In the genomic region with DNA sequence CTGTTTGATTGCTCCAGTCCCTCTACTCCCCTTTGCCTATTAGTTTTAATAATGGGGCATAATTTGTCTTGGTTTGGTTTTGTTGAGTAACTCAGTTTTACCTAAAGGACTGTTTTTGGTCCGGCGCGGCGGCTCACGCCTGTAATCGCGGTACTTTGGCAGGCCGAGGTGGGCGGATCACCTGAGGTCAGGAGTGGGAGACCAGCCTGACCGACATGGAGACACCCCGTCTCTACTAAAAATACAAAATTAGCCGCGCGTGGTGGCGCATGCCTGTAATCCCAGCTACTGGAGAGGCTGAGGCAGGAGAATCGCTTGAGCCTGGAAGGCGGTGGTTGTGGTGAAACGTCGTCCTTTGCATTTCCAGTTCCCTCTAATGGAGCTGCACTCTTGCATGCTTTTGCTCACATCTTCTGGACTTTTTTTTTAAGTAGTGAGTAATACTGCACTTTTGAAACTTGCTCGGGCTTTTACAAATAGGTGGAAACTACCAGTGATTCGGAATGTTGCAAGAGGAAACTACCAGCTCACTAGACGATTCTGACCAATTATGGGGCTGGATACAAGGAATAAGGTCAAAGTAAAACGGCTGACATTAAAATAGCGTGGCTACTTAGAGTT, we compare ENCODE assay signal across 8 cellular contexts. TPM values are rescaled to one million over a fixed set of nuclear protein-coding genes. Genes with fewer than 3 reads are reported as not detected.
A peak's percentile ranks its signal among the peaks of the same experiment; 100 is the strongest.
DNase-seq lines count a peak whose midpoint lies in the region; ATAC-seq, FAIRE-seq and TF ChIP-seq lines count a peak whose summit lies in the region.

No MANE protein-coding gene starts in this region.

- no peaks in the 10 kb centered on the region for H3K27me3 Mint-ChIP-seq in activated T-helper 1 cell treated with anti-CD3 and anti-CD28 coated beads, Interleukin-12 subunit alpha, Interleukin-12 subunit beta, Interleukin-2, Interleukin-4 antibody, amounts not matched to agents 30 ng/mL and 10 ng/mL and 1 ng/mL, durations not matched to agents 14 hours and 24 hours and 36 hours (ENCODE audit: insufficient read depth)

- WGBS in heart left ventricle, 4 donors = 58 to 67% (median 63%) methylated on average over 24 of the region's 24 CpGs

- peaks cover 38% of the 10 kb centered on the region for H3K36me3 Mint-ChIP-seq in activated T-helper 1 cell treated with anti-CD3 and anti-CD28 coated beads, Interleukin-12 subunit alpha, Interleukin-12 subunit beta, Interleukin-2, Interleukin-4 antibody, amounts not matched to agents 30 ng/mL and 10 ng/mL and 1 ng/mL, durations not matched to agents 14 hours and 24 hours and 36 hours (ENCODE audit: low read depth)

- peak in 2 of 4 donors; percentile 1 to 16 for ATAC-seq in heart left ventricle

- peak; percentile 50 for DNase-seq in GM10266 (ENCODE audit: extremely low spot score)
- DNase-seq in H54 (ENCODE audit: insufficient read length, low spot score) = peak; percentile 48
- DNase-seq in Kasumi-1 (lab: John Stamatoyannopoulos, UW) = peak; percentile 76 to 81
- peak; percentile 5 for DNase-seq in activated T-helper 1 cell treated with anti-CD3 and anti-CD28 coated beads, Interleukin-12 subunit alpha, Interleukin-12 subunit beta, Interleukin-2, Interleukin-4 antibody, amounts not matched to agents 30 ng/mL and 10 ng/mL and 1 ng/mL, durations not matched to agents 14 hours and 24 hours and 36 hours (ENCODE audit: low spot score)
- DNase-seq in heart left ventricle = peak in 4 of 5 donors; percentile 11 to 40 (median 30)
- DNase-seq in NCI-H524 treated with DMSO at 0.1 percent for 48 hours (lab: John Stamatoyannopoulos, UW) = no peak
- no peak for DNase-seq in cerebellar nuclear complex (lab: John Stamatoyannopoulos, UW)

- H3K4me1 ChIP-seq in heart left ventricle (peaks cover 3 to 64% (median 33%) of the 10 kb centered on the region in 12 donors), skeletal muscle satellite cell (ENCODE audit: control insufficient read depth, insufficient read depth, low read length) (peaks cover 23% of the 10 kb centered on the region)

- peak overlapping the region; percentile 61 for H3K4me2 ChIP-seq in skeletal muscle satellite cell (ENCODE audit: low read length)

- H3K36me3 ChIP-seq in heart left ventricle (peaks cover 0 to 53% (median 42%) of the 10 kb centered on the region in 9 donors), skeletal muscle satellite cell (ENCODE audit: insufficient read depth, low read length) (peaks cover 40% of the 10 kb centered on the region)

- no peak for FAIRE-seq in H54 (lab: Jason Lieb, UNC)

- H3K9me3 Mint-ChIP-seq in activated T-helper 1 cell treated with anti-CD3 and anti-CD28 coated beads, Interleukin-12 subunit alpha, Interleukin-12 subunit beta, Interleukin-2, Interleukin-4 antibody, amounts not matched to agents 30 ng/mL and 10 ng/mL and 1 ng/mL, durations not matched to agents 14 hours and 24 hours and 36 hours = no peaks in the 10 kb centered on the region

- peak overlapping the region; percentile 93 for H3K27ac Mint-ChIP-seq in activated T-helper 1 cell treated with anti-CD3 and anti-CD28 coated beads, Interleukin-12 subunit alpha, Interleukin-12 subunit beta, Interleukin-2, Interleukin-4 antibody, amounts not matched to agents 30 ng/mL and 10 ng/mL and 1 ng/mL, durations not matched to agents 14 hours and 24 hours and 36 hours

- peaks cover 21% of the 10 kb centered on the region for H3K4me1 Mint-ChIP-seq in activated T-helper 1 cell treated with anti-CD3 and anti-CD28 coated beads, Interleukin-12 subunit alpha, Interleukin-12 subunit beta, Interleukin-2, Interleukin-4 antibody, amounts not matched to agents 30 ng/mL and 10 ng/mL and 1 ng/mL, durations not matched to agents 14 hours and 24 hours and 36 hours (ENCODE audit: low read depth)

- no peak for TF ChIP-seq POLR2A in H54 (IDR thresholded peaks at IDR 0.05; ENCODE audit: low read depth, low read length)
- no peak for TF ChIP-seq POLR2A in heart left ventricle (IDR thresholded peaks at IDR 0.05)

- no peaks in the 10 kb centered on the region for H3K9me3 ChIP-seq in heart left ventricle
- H3K9me3 ChIP-seq in skeletal muscle satellite cell (replicated peaks; ENCODE audit: low read length) = no peaks in the 10 kb centered on the region

- H3K27me3 ChIP-seq in heart left ventricle = no peaks in the 10 kb centered on the region
- H3K27me3 ChIP-seq in skeletal muscle satellite cell (ENCODE audit: control insufficient read depth, insufficient read depth, low read length) = no peaks in the 10 kb centered on the region

- peak overlapping the region in 11 of 12 donors; percentile 68 to 97 (median 94) for H3K27ac ChIP-seq in heart left ventricle

- peak overlapping the region in 11 of 12 donors; percentile 1 to 95 (median 79) for H3K4me3 ChIP-seq in heart left ventricle
- peak overlapping the region; percentile 37 for H3K4me3 ChIP-seq in skeletal muscle satellite cell (ENCODE audit: low read length)

- H3K4me3 Mint-ChIP-seq in activated T-helper 1 cell treated with anti-CD3 and anti-CD28 coated beads, Interleukin-12 subunit alpha, Interleukin-12 subunit beta, Interleukin-2, Interleukin-4 antibody, amounts not matched to agents 30 ng/mL and 10 ng/mL and 1 ng/mL, durations not matched to agents 14 hours and 24 hours and 36 hours = peak overlapping the region; percentile 77

- intact Hi-C loops in activated T-helper 1 cell treated with anti-CD3 and anti-CD28 coated beads, Interleukin-12 subunit alpha, Interleukin-12 subunit beta, Interleukin-2, Interleukin-4 antibody, amounts not matched to agents 30 ng/mL and 10 ng/mL and 1 ng/mL, durations not matched to agents 14 hours and 24 hours and 36 hours (cut with micrococcal nuclease) = loop anchor here (1.0 to 10.0 kb wide), 12 partner anchors 15 to 1107 kb away; partner anchors contain the start of genes CANX, CLK4, HNRNPH1 and MRNIP
- intact Hi-C loops in heart left ventricle (cut with DNase I) = loop anchor here in 3 of 10 donors (1.0 to 5.0 kb wide), 5 partner anchors 33 to 110 kb away; partner anchors contain the start of genes CANX (in 3 of the 3) and HNRNPH1 (in 1 of the 3)

- H3K9ac ChIP-seq in skeletal muscle satellite cell (ENCODE audit: low read depth, low read length) = peak overlapping the region; percentile 40

- TF ChIP-seq CTCF in GM10266 (IDR thresholded peaks at IDR 0.05; ENCODE audit: control insufficient read depth, insufficient read depth, low read depth, missing control alignments) (no peak), heart left ventricle (IDR thresholded peaks at IDR 0.05) (no peak)

RNA-seq across cellular contexts. Expression of gene MAML1, which starts 0.7 kb away (rescaled TPM):
- 36.0 and 37.6 TPM in 2 replicates for total RNA-seq in activated T-helper 1 cell treated with anti-CD3 and anti-CD28 coated beads, Interleukin-12 subunit alpha, Interleukin-12 subunit beta, Interleukin-2, Interleukin-4 antibody, amounts not matched to agents 30 ng/mL and 10 ng/mL and 1 ng/mL, durations not matched to agents 14 hours and 24 hours and 36 hours
- total RNA-seq in heart left ventricle = 10 to 100 TPM in 8 of 9 donors, 1 to 10 TPM in 1; 9.5 to 18.0 (median 11.9) TPM
- 1 to 10 TPM; 6.9 to 9.0 TPM for polyA plus RNA-seq in heart left ventricle
- 5.8 and 6.6 TPM in 2 replicates for total RNA-seq in skeletal muscle satellite cell (2012; rRNA removed)

RNA-seq across cellular contexts. Expression of gene CANX, which starts 33.1 kb away (rescaled TPM):
- 451 and 465 TPM in 2 replicates for total RNA-seq in activated T-helper 1 cell treated with anti-CD3 and anti-CD28 coated beads, Interleukin-12 subunit alpha, Interleukin-12 subunit beta, Interleukin-2, Interleukin-4 antibody, amounts not matched to agents 30 ng/mL and 10 ng/mL and 1 ng/mL, durations not matched to agents 14 hours and 24 hours and 36 hours
- 100 to 1,000 TPM; 255 to 699 (median 500) TPM for total RNA-seq in heart left ventricle
- 100 to 1,000 TPM in 1 of 2 donors, 10 to 100 TPM in 1; 81.6 to 350 TPM for polyA plus RNA-seq in heart left ventricle
- 571 and 642 TPM in 2 replicates for total RNA-seq in skeletal muscle satellite cell (2012; rRNA removed)

RNA-seq across cellular contexts. Expression of gene CBY3, which starts 51.1 kb away (rescaled TPM):
- total RNA-seq in activated T-helper 1 cell treated with anti-CD3 and anti-CD28 coated beads, Interleukin-12 subunit alpha, Interleukin-12 subunit beta, Interleukin-2, Interleukin-4 antibody, amounts not matched to agents 30 ng/mL and 10 ng/mL and 1 ng/mL, durations not matched to agents 14 hours and 24 hours and 36 hours = 0.66 and 1.0 TPM in 2 replicates
- total RNA-seq in heart left ventricle = not detected
- not detected for polyA plus RNA-seq in heart left ventricle
- total RNA-seq in skeletal muscle satellite cell (2012; rRNA removed) = not detected in 2 replicates

Comparison
In these comparisons a context has a peak if more than half of its experiments do, and no peak if none do; other contexts are left out.
1. DNase-seq: peak in GM10266 (single experiment), H54 (single experiment), Kasumi-1 (2 of 2), activated T-helper 1 cell treated with anti-CD3 and anti-CD28 coated beads, Interleukin-12 subunit alpha, Interleukin-12 subunit beta, Interleukin-2, Interleukin-4 antibody, amounts not matched to agents 30 ng/mL and 10 ng/mL and 1 ng/mL, durations not matched to agents 14 hours and 24 hours and 36 hours (single experiment) and heart left ventricle (4 of 5); none in NCI-H524 treated with DMSO at 0.1 percent for 48 hours (single experiment) and cerebellar nuclear complex (0 of 2).